In the genomic region with DNA sequence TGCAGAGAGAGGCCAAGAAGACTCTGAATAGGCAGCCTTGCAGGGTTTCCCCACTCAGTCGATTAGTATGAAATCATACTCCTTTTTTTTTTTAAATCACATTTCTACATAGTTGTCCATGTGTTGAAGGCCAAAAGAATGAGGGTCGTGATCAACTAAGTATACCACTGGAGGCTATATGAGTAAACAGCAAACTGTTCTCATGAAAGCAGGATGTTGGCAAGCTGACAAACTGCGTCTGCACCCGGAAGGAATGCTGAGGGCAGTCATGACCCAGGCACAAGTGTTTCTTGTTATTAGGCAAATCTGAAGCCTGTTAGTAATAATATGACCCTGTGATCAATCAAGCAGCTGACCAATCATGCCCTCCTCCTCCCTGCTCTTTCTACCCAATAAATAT, we compare ENCODE assay signal across 27 cellular contexts.
DNase-seq lines count a peak whose midpoint lies in the region; ATAC-seq, FAIRE-seq and TF ChIP-seq lines count a peak whose summit lies in the region.
"Had no signal": no experiment of that assay in that cellular context is flagged by ENCODE, and none has a peak within 500 bp of the region (broad histone marks: within the 10 kb centered on the region; RNA-seq: fewer than 3 reads in every experiment).

No MANE protein-coding gene starts in this region.

- no peak overlapping the region for H3K23ac ChIP-seq in IMR-90 (ENCODE audit: low read depth, low read length)

- H3K9me3 ChIP-seq in IMR-90 (ENCODE audit: control insufficient read depth, insufficient read depth, low read length): no peaks in the 10 kb centered on the region
- H3K9me3 ChIP-seq: body of pancreas, neutrophil, psoas muscle, upper lobe of right lung had no signal

- H3K36me3 ChIP-seq in IMR-90 (ENCODE audit: control insufficient read depth, insufficient read depth, low read length) (no peaks in the 10 kb centered on the region), bronchial epithelial cell (ENCODE audit: control insufficient read depth, insufficient read depth, low read length) (no peaks in the 10 kb centered on the region)
- H3K36me3 ChIP-seq: neutrophil, upper lobe of right lung had no signal

- H2AFZ ChIP-seq in IMR-90 (replicated peaks; ENCODE audit: low read length, poor library complexity): no peak overlapping the region

- no peaks in the 10 kb centered on the region for H3K9me3 Mint-ChIP-seq in Calu3 (ENCODE audit: low read depth, unreplicated experiment)
- no peaks in the 10 kb centered on the region for H3K9me3 Mint-ChIP-seq in activated naive CD4-positive, alpha-beta T cell treated with anti-CD3 and anti-CD28 coated beads, Interleukin-2, amount 10 ng/mL, durations not matched to agents 7 days and 5 days

- H3K4me1 Mint-ChIP-seq in Calu3 (ENCODE audit: low read depth, unreplicated experiment): peaks cover 22% of the 10 kb centered on the region
- H3K4me1 Mint-ChIP-seq in activated naive CD4-positive, alpha-beta T cell treated with anti-CD3 and anti-CD28 coated beads, Interleukin-2, amount 10 ng/mL, durations not matched to agents 7 days and 5 days: no peaks in the 10 kb centered on the region
- H3K4me1 Mint-ChIP-seq: activated CD4-positive, alpha-beta memory T cell treated with anti-CD3 and anti-CD28 coated beads, Interleukin-2, amount 10 ng/mL, durations not matched to agents 7 days and 5 days; activated naive CD8-positive, alpha-beta T cell treated with anti-CD3 and anti-CD28 coated beads, Interleukin-2, amount 50 U/mL, for 24 hours had no signal

- in situ Hi-C loops in IMR-90 (cut with MboI; ENCODE audit: low sequenced_read_pairs): no loop called here

- no peaks in the 10 kb centered on the region for H3K36me3 Mint-ChIP-seq in Calu3 (ENCODE audit: insufficient read depth, unreplicated experiment)
- no peaks in the 10 kb centered on the region for H3K36me3 Mint-ChIP-seq in activated naive CD4-positive, alpha-beta T cell treated with anti-CD3 and anti-CD28 coated beads, Interleukin-2, amount 10 ng/mL, durations not matched to agents 7 days and 5 days

- H3K4me3 ChIP-seq in IMR-90 (ENCODE audit: insufficient read depth, low read depth, low read length) (no peak overlapping the region), bronchial epithelial cell (ENCODE audit: low read depth, low read length) (no peak overlapping the region)
- H3K4me3 ChIP-seq: body of pancreas, psoas muscle, upper lobe of right lung had no signal

- ATAC-seq in IMR-90 (ENCODE audit: low read depth) (no peak), HG03439 (IDR thresholded peaks at IDR 0.05; ENCODE audit: unreplicated experiment) (no peak), GM18868 (IDR thresholded peaks at IDR 0.05; ENCODE audit: unreplicated experiment) (no peak)
- ATAC-seq: activated naive CD8-positive, alpha-beta T cell treated with anti-CD3 and anti-CD28 coated beads, Interleukin-2, amount 50 U/mL, for 24 hours; body of pancreas; esophagus mucosa; Panc1; psoas muscle; upper lobe of right lung had no signal

- H3K27ac ChIP-seq in IMR-90 (ENCODE audit: insufficient read depth, low read length): no peak overlapping the region
- H3K27ac ChIP-seq: body of pancreas, neutrophil, psoas muscle, upper lobe of right lung had no signal

- H4K20me1 ChIP-seq in IMR-90 (ENCODE audit: insufficient read depth, low read length): no peaks in the 10 kb centered on the region

- H4K5ac ChIP-seq in IMR-90 (ENCODE audit: low read depth, low read length): no peak overlapping the region

- H3K4me3 Mint-ChIP-seq in Calu3 (ENCODE audit: low read depth, unreplicated experiment): no peak overlapping the region
- no peak overlapping the region for H3K4me3 Mint-ChIP-seq in activated naive CD4-positive, alpha-beta T cell treated with anti-CD3 and anti-CD28 coated beads, Interleukin-2, amount 10 ng/mL, durations not matched to agents 7 days and 5 days
- H3K4me3 Mint-ChIP-seq: activated CD4-positive, alpha-beta memory T cell treated with anti-CD3 and anti-CD28 coated beads, Interleukin-2, amount 10 ng/mL, durations not matched to agents 7 days and 5 days; activated naive CD8-positive, alpha-beta T cell treated with anti-CD3 and anti-CD28 coated beads, Interleukin-2, amount 50 U/mL, for 24 hours had no signal

- H3K27me3 ChIP-seq in IMR-90 (ENCODE audit: control insufficient read depth, insufficient read depth, low read length) (no peaks in the 10 kb centered on the region), bronchial epithelial cell (ENCODE audit: control insufficient read depth, insufficient read depth, low read length) (no peaks in the 10 kb centered on the region)
- H3K27me3 ChIP-seq: body of pancreas, neutrophil, upper lobe of right lung had no signal

- no TSS peak for BruUV-seq in Calu3 (replicated peaks; lab: Mats Ljungman, UMichigan)
- no TSS peak for BruUV-seq in IMR-90 (replicated peaks; lab: Mats Ljungman, UMichigan)

- H3K18ac ChIP-seq in IMR-90 (ENCODE audit: low read depth, low read length): no peak overlapping the region

- H3K14ac ChIP-seq in IMR-90 (replicated peaks; ENCODE audit: low read depth, low read length): peak overlapping the region; percentile 56

- H3K79me1 ChIP-seq in IMR-90 (ENCODE audit: low read depth in 1 of 2, low read length in 2 of 2): no peaks in the 10 kb centered on the region

- no peak for TF ChIP-seq RAD21 in IMR-90 (IDR thresholded peaks at IDR 0.05; ENCODE audit: low read length)

- no peak for TF ChIP-seq POLR2A in IMR-90 (IDR thresholded peaks at IDR 0.05; ENCODE audit: low read depth, low read length)

- no peak overlapping the region for H2BK20ac ChIP-seq in IMR-90 (ENCODE audit: low read depth, low read length)

- H3K27me3 Mint-ChIP-seq in Calu3 (ENCODE audit: unreplicated experiment): no peaks in the 10 kb centered on the region
- no peaks in the 10 kb centered on the region for H3K27me3 Mint-ChIP-seq in activated naive CD4-positive, alpha-beta T cell treated with anti-CD3 and anti-CD28 coated beads, Interleukin-2, amount 10 ng/mL, durations not matched to agents 7 days and 5 days
- H3K27me3 Mint-ChIP-seq: activated CD4-positive, alpha-beta memory T cell treated with anti-CD3 and anti-CD28 coated beads, Interleukin-2, amount 10 ng/mL, durations not matched to agents 7 days and 5 days; activated naive CD8-positive, alpha-beta T cell treated with anti-CD3 and anti-CD28 coated beads, Interleukin-2, amount 50 U/mL, for 24 hours had no signal

- no peak overlapping the region for H2BK120ac ChIP-seq in IMR-90 (ENCODE audit: low read depth, low read length)

- H4K8ac ChIP-seq in IMR-90 (ENCODE audit: low read depth in 2 of 2, low read length in 2 of 2): no peak overlapping the region

- POLR2A ChIA-PET in IMR-90 (lab: Charles Lee; ENCODE audit: unreplicated experiment): no interaction called here

- no peak for FAIRE-seq in bronchial epithelial cell (lab: Jason Lieb, UNC)
- FAIRE-seq: small intestine had no signal

- no peak overlapping the region for H3K4me2 ChIP-seq in IMR-90 (ENCODE audit: low read depth, low read length)

- CTCF ChIA-PET in Calu3 (lab: Charles Lee): interaction anchor here (0.7 to 3.9 kb wide), 3 partner anchors 11 to 1805 kb away, joined by 4 to 27 read pairs (median 4); no protein-coding TSS in a partner anchor
- CTCF ChIA-PET in IMR-90 (lab: Yijun Ruan, JAX): interaction anchor here (0.6 to 1.3 kb wide), 2 partner anchors 11 to 326 kb away, joined by 3 to 6 read pairs; no protein-coding TSS in a partner anchor
- CTCF ChIA-PET in activated naive CD4-positive, alpha-beta T cell treated with anti-CD3 and anti-CD28 coated beads, Interleukin-2, amount 10 ng/mL, durations not matched to agents 7 days and 5 days (lab: Charles Lee): no interaction called here

- no peak overlapping the region for H3K56ac ChIP-seq in IMR-90 (ENCODE audit: extremely low read depth, insufficient read depth, low read length)

- H2BK5ac ChIP-seq in IMR-90 (ENCODE audit: low read depth, low read length, poor library complexity, severe bottlenecking): no peak overlapping the region

- dilution Hi-C loops in IMR-90 (cut with HindIII; ENCODE audit: low sequenced_read_pairs, unreplicated experiment): no loop called here

- no peak overlapping the region for H2AK5ac ChIP-seq in IMR-90 (ENCODE audit: low read depth, low read length)

- TF ChIP-seq CTCF in Calu3 (IDR thresholded peaks at IDR 0.05; ENCODE audit: unreplicated experiment) (no peak), IMR-90 (conservative IDR thresholded peaks at IDR 0.05; ENCODE audit: low read depth, low read length) (no peak), bronchial epithelial cell (IDR thresholded peaks at IDR 0.05; ENCODE audit: insufficient read depth, low read length, severe bottlenecking) (no peak)

- no peak overlapping the region for H4K91ac ChIP-seq in IMR-90 (ENCODE audit: insufficient read depth, low read depth, low read length)

- H3K4ac ChIP-seq in IMR-90 (ENCODE audit: low read depth, low read length): no peak overlapping the region

- no CpG with 5 or more reads among the region's 4 CpGs for WGBS in IMR-90 (ENCODE audit: extremely low coverage in 2 of 2, insufficient read length in 1 of 2), 2 experiments

- H3K4me1 ChIP-seq in IMR-90 (ENCODE audit: control insufficient read depth, insufficient read depth, low read length): peaks cover 6% of the 10 kb centered on the region
- H3K4me1 ChIP-seq: body of pancreas, psoas muscle, upper lobe of right lung had no signal

- H3K27ac Mint-ChIP-seq in Calu3 (ENCODE audit: unreplicated experiment): no peak overlapping the region
- no peak overlapping the region for H3K27ac Mint-ChIP-seq in activated naive CD4-positive, alpha-beta T cell treated with anti-CD3 and anti-CD28 coated beads, Interleukin-2, amount 10 ng/mL, durations not matched to agents 7 days and 5 days
- H3K27ac Mint-ChIP-seq: activated CD4-positive, alpha-beta memory T cell treated with anti-CD3 and anti-CD28 coated beads, Interleukin-2, amount 10 ng/mL, durations not matched to agents 7 days and 5 days; activated naive CD8-positive, alpha-beta T cell treated with anti-CD3 and anti-CD28 coated beads, Interleukin-2, amount 50 U/mL, for 24 hours had no signal

- peak; percentile 57 for DNase-seq in Calu3
- DNase-seq in IMR-90: peak; percentile 69
- peak; percentile 51 for DNase-seq in bronchial epithelial cell (ENCODE audit: low read depth)
- peak; percentile 3 for DNase-seq in iris pigment epithelial cell (ENCODE audit: low read depth)
- DNase-seq in activated naive CD4-positive, alpha-beta T cell treated with anti-CD3 and anti-CD28 coated beads, Interleukin-2, amount 10 ng/mL, durations not matched to agents 7 days and 5 days: no peak
- no peak for DNase-seq in NCI-H1417 treated with DMSO at 0.1 percent for 48 hours (lab: John Stamatoyannopoulos, UW)
- DNase-seq: ACHN; activated CD4-positive, alpha-beta memory T cell treated with anti-CD3 and anti-CD28 coated beads, Interleukin-2, amount 10 ng/mL, durations not matched to agents 7 days and 5 days; activated CD4-positive, CD25-positive, alpha-beta regulatory T cell treated with anti-CD3 and anti-CD28 coated beads, Interleukin-2, amount 50 U/mL, for 72 hours; activated effector memory CD4-positive, alpha-beta T cell treated with Interleukin-2 at 50 U/mL for 16 hours; activated naive CD8-positive, alpha-beta T cell treated with anti-CD3 and anti-CD28 coated beads, Interleukin-2, amount 50 U/mL, for 24 hours; C1 segment of cervical spinal cord; effector memory CD4-positive, alpha-beta T cell; glutamatergic neuron; NCI-H1105 treated with DMSO at 0.1 percent for 48 hours; NCI-H2081 treated with DMSO at 0.1 percent for 48 hours; psoas muscle; SIG-M5; small intestine; stimulated activated CD4-positive, alpha-beta T cell treated with anti-CD3 and anti-CD28 coated beads, Interleukin-2, amount 100 ng/mL, for 24 hours; upper lobe of right lung had no signal

- H2AK9ac ChIP-seq in IMR-90 (replicated peaks; ENCODE audit: low read depth, low read length, poor library complexity): no peak overlapping the region

- H3K9me1 ChIP-seq in IMR-90 (ENCODE audit: insufficient read depth, low read length): 0 out of 2 replicates have a peak, but pooled peaks cover 3% of the 10 kb centered on the region

- H3K9ac ChIP-seq in IMR-90 (ENCODE audit: low read depth, low read length): no peak overlapping the region

- H2BK15ac ChIP-seq in IMR-90 (ENCODE audit: low read depth, low read length): no peak overlapping the region

- intact Hi-C loops in Calu3 (cut with micrococcal nuclease; ENCODE audit: unreplicated experiment): no loop called here
- intact Hi-C loops in IMR-90 (cut with micrococcal nuclease): no loop called here

Comparison
In these comparisons a context has a peak if more than half of its experiments do, and no peak if none do; other contexts are left out.
1. DNase-seq: peak in Calu3 (single experiment), IMR-90 (single experiment), bronchial epithelial cell (single experiment) and iris pigment epithelial cell (single experiment); none in activated naive CD4-positive, alpha-beta T cell treated with anti-CD3 and anti-CD28 coated beads, Interleukin-2, amount 10 ng/mL, durations not matched to agents 7 days and 5 days (single experiment) and NCI-H1417 treated with DMSO at 0.1 percent for 48 hours (single experiment).